22 cellular contexts compared by ENCODE assay signal in the genomic region with DNA sequence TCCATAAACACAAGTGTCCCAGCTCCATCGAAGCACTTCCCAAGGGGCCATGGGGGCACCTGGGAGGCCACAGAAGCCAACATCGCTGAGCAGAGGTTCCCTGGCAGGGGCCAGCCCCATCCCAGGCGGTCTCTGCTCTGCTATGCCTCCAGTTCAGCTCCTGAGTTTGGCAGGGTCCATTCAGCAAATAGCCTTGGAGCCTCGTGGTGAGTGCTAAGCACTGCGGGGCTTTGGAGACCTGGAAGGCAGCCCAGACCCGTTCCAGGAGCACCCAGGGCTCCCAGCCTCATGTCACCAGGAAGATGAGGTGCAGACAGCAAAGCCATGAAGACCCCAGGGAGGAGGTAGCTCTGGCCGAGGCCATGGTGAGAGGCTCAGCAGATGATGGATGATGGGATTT.
DNase-seq lines count a peak whose midpoint lies in the region; ATAC-seq and TF ChIP-seq lines count a peak whose summit lies in the region.
"Had no signal": no experiment of that assay in that cellular context is flagged by ENCODE, and none has a peak within 500 bp of the region (broad histone marks: within the 10 kb centered on the region; RNA-seq: fewer than 3 reads in every experiment).

No MANE protein-coding gene starts in this region.

- H3K9me3 Mint-ChIP-seq in stimulated activated naive CD8-positive, alpha-beta T cell treated with anti-CD3 and anti-CD28 coated beads, Interleukin-15, amount 100 ng/mL, for 72 hours: no peaks in the 10 kb centered on the region
- H3K9me3 Mint-ChIP-seq: activated B cell treated with CpG ODN at 0.5 μM for 24 hours; dendritic cell treated with granulocyte-macrophage colony-stimulating factor and Interleukin-4, amounts not matched to agents 40 ng/mL and 50 ng/mL, for 4 days had no signal

- no peak overlapping the region for H3K4me3 Mint-ChIP-seq in stimulated activated naive CD8-positive, alpha-beta T cell treated with anti-CD3 and anti-CD28 coated beads, Interleukin-15, amount 100 ng/mL, for 72 hours
- H3K4me3 Mint-ChIP-seq: activated B cell treated with CpG ODN at 0.5 μM for 24 hours; activated naive CD8-positive, alpha-beta T cell; dendritic cell treated with granulocyte-macrophage colony-stimulating factor and Interleukin-4, amounts not matched to agents 40 ng/mL and 50 ng/mL, for 4 days had no signal

- ATAC-seq in heart right ventricle: peak in 5 of 8 donors; percentile 53 to 73 (median 63)
- no peak for ATAC-seq in stimulated activated naive CD8-positive, alpha-beta T cell treated with anti-CD3 and anti-CD28 coated beads, Interleukin-15, amount 100 ng/mL, for 72 hours
- ATAC-seq in GM18867 (IDR thresholded peaks at IDR 0.05; ENCODE audit: unreplicated experiment): no peak
- ATAC-seq: body of pancreas, left colon had no signal

- no peak overlapping the region for H3K27ac ChIP-seq in heart right ventricle
- H3K27ac ChIP-seq in rectal smooth muscle tissue (ENCODE audit: low read depth, low read length): peak overlapping the region; percentile 74
- H3K27ac ChIP-seq: body of pancreas, parathyroid adenoma had no signal

- no peaks in the 10 kb centered on the region for H3K36me3 ChIP-seq in H7 (replicated peaks; ENCODE audit: control insufficient read depth, insufficient read depth, low read length)
- H3K36me3 ChIP-seq in heart right ventricle: peaks cover 0 to 36% (median 0%) of the 10 kb centered on the region in 9 donors
- peaks cover 3% of the 10 kb centered on the region for H3K36me3 ChIP-seq in rectal smooth muscle tissue (ENCODE audit: control insufficient read depth, insufficient read depth, low read length)
- H3K36me3 ChIP-seq: BE2C had no signal

- H3K4me3 ChIP-seq in H7 (ENCODE audit: insufficient read depth, low read depth, low read length) (no peak overlapping the region), heart right ventricle (no peak overlapping the region), rectal smooth muscle tissue (ENCODE audit: low read length) (no peak overlapping the region)
- H3K4me3 ChIP-seq: body of pancreas, smooth muscle cell had no signal

- peak; percentile 25 for DNase-seq in H7
- DNase-seq in NCI-H1694 (lab: John Stamatoyannopoulos, UW): peak; percentile 24
- DNase-seq in heart right ventricle: no peak
- no peak for DNase-seq in NCI-H446 treated with DMSO at 0.1 percent for 48 hours (lab: John Stamatoyannopoulos, UW)
- no peak for DNase-seq in stimulated activated naive CD8-positive, alpha-beta T cell treated with anti-CD3 and anti-CD28 coated beads, Interleukin-15, amount 100 ng/mL, for 72 hours
- DNase-seq: activated B cell treated with CpG ODN at 0.5 μM for 24 hours; activated CD8-positive, alpha-beta memory T cell treated with anti-CD3 and anti-CD28 coated beads for 24 hours; BE2C; body of pancreas; DMS153; left colon; MM.1S; NCI-H187; NCI-H510A; stimulated activated CD8-positive, alpha-beta memory T cell treated with anti-CD3 and anti-CD28 coated beads, Interleukin-4, amount 100 ng/mL, for 48 hours; T-helper 2 cell had no signal

- peak overlapping the region in 1 of 2 donors; percentile 67 for H3K27ac Mint-ChIP-seq in stimulated activated naive CD8-positive, alpha-beta T cell treated with anti-CD3 and anti-CD28 coated beads, Interleukin-15, amount 100 ng/mL, for 72 hours
- H3K27ac Mint-ChIP-seq: activated B cell treated with CpG ODN at 0.5 μM for 24 hours; activated naive CD8-positive, alpha-beta T cell; dendritic cell treated with granulocyte-macrophage colony-stimulating factor and Interleukin-4, amounts not matched to agents 40 ng/mL and 50 ng/mL, for 4 days had no signal

- H3K4me1 Mint-ChIP-seq in stimulated activated naive CD8-positive, alpha-beta T cell treated with anti-CD3 and anti-CD28 coated beads, Interleukin-15, amount 100 ng/mL, for 72 hours: peaks cover 20% of the 10 kb centered on the region

- H3K27me3 ChIP-seq in H7 (ENCODE audit: control insufficient read depth, insufficient read depth, low read length) (no peaks in the 10 kb centered on the region; the same call in 1 of the 2 replicates), heart right ventricle (no peaks in the 10 kb centered on the region), rectal smooth muscle tissue (ENCODE audit: control insufficient read depth, insufficient read depth, low read length) (no peaks in the 10 kb centered on the region)
- H3K27me3 ChIP-seq: BE2C, body of pancreas had no signal

- intact Hi-C loops in heart right ventricle (cut with DNase I): no loop called here

- TF ChIP-seq CTCF in heart right ventricle (IDR thresholded peaks at IDR 0.05): no peak

- H3K9ac ChIP-seq in rectal smooth muscle tissue (ENCODE audit: low read length): no peak overlapping the region
- H3K9ac ChIP-seq: parathyroid adenoma had no signal

- 35 to 45% methylated on average over 7 of the region's 7 CpGs for WGBS in heart right ventricle, 2 donors

- H3K4me1 ChIP-seq in heart right ventricle (peaks cover 0 to 5% (median 0%) of the 10 kb centered on the region in 9 donors), rectal smooth muscle tissue (ENCODE audit: control insufficient read depth, insufficient read depth, low read length) (no peaks in the 10 kb centered on the region)
- H3K4me1 ChIP-seq: BE2C, body of pancreas, parathyroid adenoma had no signal

- H3K27me3 Mint-ChIP-seq in stimulated activated naive CD8-positive, alpha-beta T cell treated with anti-CD3 and anti-CD28 coated beads, Interleukin-15, amount 100 ng/mL, for 72 hours: no peaks in the 10 kb centered on the region
- H3K27me3 Mint-ChIP-seq: activated B cell treated with CpG ODN at 0.5 μM for 24 hours; activated naive CD8-positive, alpha-beta T cell; dendritic cell treated with granulocyte-macrophage colony-stimulating factor and Interleukin-4, amounts not matched to agents 40 ng/mL and 50 ng/mL, for 4 days had no signal

- no peaks in the 10 kb centered on the region for H3K9me3 ChIP-seq in heart right ventricle
- H3K9me3 ChIP-seq: BE2C, body of pancreas had no signal

Comparison
In these comparisons a context has a peak if more than half of its experiments do, and no peak if none do; other contexts are left out.
1. DNase-seq: peak in H7 (single experiment) and NCI-H1694 (single experiment); none in heart right ventricle (0 of 2), NCI-H446 treated with DMSO at 0.1 percent for 48 hours (single experiment) and stimulated activated naive CD8-positive, alpha-beta T cell treated with anti-CD3 and anti-CD28 coated beads, Interleukin-15, amount 100 ng/mL, for 72 hours (0 of 2).
2. ATAC-seq: peak in heart right ventricle (5 of 8); none in stimulated activated naive CD8-positive, alpha-beta T cell treated with anti-CD3 and anti-CD28 coated beads, Interleukin-15, amount 100 ng/mL, for 72 hours (single experiment) and GM18867 (single experiment).